In the genomic region with DNA sequence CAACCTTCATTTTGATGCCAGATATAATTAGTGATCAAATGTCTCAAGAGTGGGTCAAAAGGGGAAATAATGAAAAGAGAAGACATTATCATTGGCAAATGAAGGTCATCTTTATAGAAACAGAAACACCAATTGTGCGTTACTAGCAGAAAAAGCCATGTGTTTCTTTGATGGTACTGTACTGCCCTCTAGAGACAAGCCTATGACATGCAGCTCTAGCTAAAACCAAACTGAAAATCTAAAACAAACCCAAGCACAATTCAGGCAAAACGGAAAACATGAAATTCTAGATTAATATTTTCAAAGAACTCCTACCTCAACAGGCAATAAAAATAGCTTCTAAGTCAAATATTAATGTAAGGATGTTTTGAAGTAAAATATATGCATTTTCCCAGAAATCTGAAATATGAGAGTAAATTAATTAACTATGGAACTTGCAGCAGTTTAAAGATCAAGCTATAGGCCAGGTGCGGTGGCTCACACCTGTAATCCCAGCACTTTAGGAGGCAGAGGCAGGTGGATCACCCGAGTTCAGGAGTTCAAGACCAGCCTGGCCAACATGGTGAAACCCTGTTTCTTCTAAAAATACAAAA, we compare ENCODE assay signal across 8 cellular contexts.
DNase-seq lines count a peak whose midpoint lies in the region; ATAC-seq and TF ChIP-seq lines count a peak whose summit lies in the region.

No MANE protein-coding gene starts in this region.

- intact Hi-C loops in A673 (cut with micrococcal nuclease; ENCODE audit: unreplicated experiment): no loop called here

- POLR2A ChIA-PET in A673 (lab: Charles Lee; ENCODE audit: low non-redundant PET): no interaction called here

- no peaks in the 10 kb centered on the region for H3K36me3 ChIP-seq in A673 (ENCODE audit: insufficient read depth, low read length, poor library complexity, severe bottlenecking)

- H3K27me3 ChIP-seq in A673 (replicated peaks; ENCODE audit: insufficient read depth, low read depth, low read length, poor library complexity): no peaks in the 10 kb centered on the region

- H3K4me1 ChIP-seq in A673 (ENCODE audit: insufficient read depth, low read length, poor library complexity, severe bottlenecking): no peaks in the 10 kb centered on the region

- DNase-seq in A673 (ENCODE audit: low spot score): peak; percentile 71
- DNase-seq in GM03348 (ENCODE audit: low spot score): peak; percentile 68
- DNase-seq in NCI-H1694 (lab: John Stamatoyannopoulos, UW): peak; percentile 72
- peak; percentile 25 for DNase-seq in iPS DF 4.7 (ENCODE audit: extremely low read depth, low spot score)
- DNase-seq in superior temporal gyrus (ENCODE audit: extremely low spot score): peak; percentile 86
- DNase-seq in activated CD8-positive, alpha-beta memory T cell treated with anti-CD3 and anti-CD28 coated beads, Interleukin-2, amount 50 U/mL, for 4 hours: no peak

- ATAC-seq in HG02571 (IDR thresholded peaks at IDR 0.05; ENCODE audit: unreplicated experiment): peak; percentile 58

- CTCF ChIA-PET in A673 (lab: Charles Lee): interaction anchor here (1.8 kb wide), 1 partner anchor 43 kb away, joined by 5 read pairs; no protein-coding TSS in a partner anchor

- H3K4me3 ChIP-seq in A673 (ENCODE audit: low read depth, low read length, poor library complexity, severe bottlenecking) (no peak overlapping the region), WI38 (ENCODE audit: low read depth, low read length) (no peak overlapping the region)

- no TSS peak for BruUV-seq in A673 (replicated peaks; lab: Mats Ljungman, UMichigan)

- TF ChIP-seq CTCF in A673 (conservative IDR thresholded peaks at IDR 0.05; ENCODE audit: low read depth, low read length) (peak; percentile 92), WI38 (IDR thresholded peaks at IDR 0.05; ENCODE audit: low read depth, low read length) (peak; percentile 80)

- H3K27ac ChIP-seq in A673 (ENCODE audit: low read depth, low read length, poor library complexity, severe bottlenecking): no peak overlapping the region

- H3K9me3 ChIP-seq in A673 (ENCODE audit: low read depth, low read length, poor library complexity, severe bottlenecking): no peaks in the 10 kb centered on the region
